Comparison of ENCODE assay signal across 8 cellular contexts in genomic region chr14:60090864-60091519, GRCh38. TPM values are rescaled to one million over a fixed set of nuclear protein-coding genes. Genes with fewer than 3 reads are reported as not detected.
DNase-seq lines count a peak whose midpoint lies in the region; ATAC-seq, FAIRE-seq and TF ChIP-seq lines count a peak whose summit lies in the region.

No MANE protein-coding gene starts in this region.

- H3K9me3 ChIP-seq in endothelial cell of umbilical vein (replicated peaks; ENCODE audit: control insufficient read depth, insufficient read depth, low read length) = no peaks in the 10 kb centered on the region
- no peaks in the 10 kb centered on the region for H3K9me3 ChIP-seq in mesenchymal stem cell (ENCODE audit: control insufficient read depth, low read length)
- no peaks in the 10 kb centered on the region for H3K9me3 ChIP-seq in thoracic aorta

- H2BK15ac ChIP-seq in mesenchymal stem cell (ENCODE audit: low read depth, poor library complexity, severe bottlenecking) = no peak overlapping the region

- peak overlapping the region; percentile 86 for H2BK120ac ChIP-seq in mesenchymal stem cell (ENCODE audit: low read depth, low read length)

- peaks cover 2% of the 10 kb centered on the region for H3K79me1 ChIP-seq in mesenchymal stem cell (replicated peaks; ENCODE audit: low read length, poor library complexity, severe bottlenecking)

- no peaks in the 10 kb centered on the region for H3K9me1 ChIP-seq in endothelial cell of umbilical vein (replicated peaks; ENCODE audit: control insufficient read depth, extremely low read depth, insufficient read depth, low read length)

- H3K9ac ChIP-seq in endothelial cell of umbilical vein (replicated peaks; ENCODE audit: extremely low read depth, insufficient read depth, low read length) (peak overlapping the region; percentile 98), mesenchymal stem cell (ENCODE audit: low read length) (peak overlapping the region; percentile 100)

- H2BK5ac ChIP-seq in mesenchymal stem cell (ENCODE audit: low read depth, low read length, poor library complexity, severe bottlenecking) = no peak overlapping the region

- peaks cover 37% of the 10 kb centered on the region for H3K79me2 ChIP-seq in endothelial cell of umbilical vein (ENCODE audit: control insufficient read depth, insufficient read depth, low read length)

- no peaks in the 10 kb centered on the region for H3K9me3 Mint-ChIP-seq in activated B cell treated with CpG ODN at 0.5 μM for 24 hours

- peak overlapping the region; percentile 59 for H4K91ac ChIP-seq in mesenchymal stem cell (ENCODE audit: low read length)

- BruUV-seq in endothelial cell of umbilical vein (replicated peaks; lab: Mats Ljungman, UMichigan) = no TSS peak

- POLR2A ChIA-PET in activated B cell treated with CpG ODN at 0.5 μM for 24 hours (lab: Charles Lee) = interaction anchor here (0.6 to 3.5 kb wide), 6 partner anchors 24 to 157 kb away, joined by 3 to 48 read pairs (median 6); partner anchors contain the start of genes DHRS7 and PPM1A
- POLR2A ChIA-PET in endothelial cell of umbilical vein (lab: Charles Lee) = interaction anchor here (0.6 kb wide), 1 partner anchor 472 kb away, joined by 5 read pairs; no protein-coding TSS in a partner anchor

- H3K4me1 ChIP-seq in endothelial cell of umbilical vein (ENCODE audit: control insufficient read depth, extremely low read depth, insufficient read depth, low read length) = peaks cover 25% of the 10 kb centered on the region
- peaks cover 3% of the 10 kb centered on the region for H3K4me1 ChIP-seq in mesenchymal stem cell (ENCODE audit: control insufficient read depth, insufficient read depth, low read depth, low read length)
- H3K4me1 ChIP-seq in thoracic aorta (ENCODE audit: control insufficient read depth in 1 of 2, low read depth in 2 of 2) = peaks cover 17 to 29% of the 10 kb centered on the region in 2 donors

- ATAC-seq in activated B cell treated with CpG ODN at 0.5 μM for 24 hours (ENCODE audit: low read depth) (no peak), thoracic aorta (ENCODE audit: insufficient number of reproducible peaks, low FRiP score, low read depth) (peak; percentile 1), GM21528 (IDR thresholded peaks at IDR 0.05; ENCODE audit: low FRiP score, unreplicated experiment) (no peak)

- peaks cover 10% of the 10 kb centered on the region for H3K36me3 Mint-ChIP-seq in activated B cell treated with CpG ODN at 0.5 μM for 24 hours (ENCODE audit: low read depth)

- TF ChIP-seq CTCF in activated B cell treated with CpG ODN at 0.5 μM for 24 hours (IDR thresholded peaks at IDR 0.05) = no peak
- no peak for TF ChIP-seq CTCF in endothelial cell of umbilical vein (IDR thresholded peaks at IDR 0.05; ENCODE audit: extremely low read depth in 1 of 2, insufficient read depth in 1 of 2, low read depth in 1 of 2, low read length in 2 of 2)
- no peak for TF ChIP-seq CTCF in thoracic aorta (IDR thresholded peaks at IDR 0.05)

- H4K20me1 ChIP-seq in endothelial cell of umbilical vein (replicated peaks; ENCODE audit: control insufficient read depth, extremely low read depth, insufficient read depth, low read length) = no peaks in the 10 kb centered on the region

- H3K4me1 Mint-ChIP-seq in activated B cell treated with CpG ODN at 0.5 μM for 24 hours = peaks cover 36% of the 10 kb centered on the region

- no peak for FAIRE-seq in endothelial cell of umbilical vein (lab: Jason Lieb, UNC)

- peak overlapping the region; percentile 96 for H3K27ac Mint-ChIP-seq in activated B cell treated with CpG ODN at 0.5 μM for 24 hours

- peak; percentile 37 to 50 for DNase-seq in NCI-H2081 (lab: John Stamatoyannopoulos, UW)
- DNase-seq in NCI-H2081 treated with DMSO at 0.1 percent for 48 hours (lab: John Stamatoyannopoulos, UW) = no peak
- peak; percentile 18 for DNase-seq in NCI-H1436 treated with DMSO at 0.1 percent for 48 hours (lab: John Stamatoyannopoulos, UW)
- DNase-seq in activated B cell treated with CpG ODN at 0.5 μM for 24 hours = no peak
- peak; percentile 67 for DNase-seq in endothelial cell of umbilical vein (ENCODE audit: low read depth, low spot score)
- DNase-seq in mesenchymal stem cell = peak; percentile 75
- DNase-seq in thoracic aorta (ENCODE audit: low spot score) = no peak

- H4K8ac ChIP-seq in mesenchymal stem cell (ENCODE audit: low read length) = peak overlapping the region; percentile 66

- TF ChIP-seq POLR2A in endothelial cell of umbilical vein (IDR thresholded peaks at IDR 0.05; ENCODE audit: low read depth, low read length) = no peak

- intact Hi-C loops in activated B cell treated with CpG ODN at 0.5 μM for 24 hours (cut with micrococcal nuclease) = loop anchor here (1.0 to 10.0 kb wide), 9 partner anchors 26 to 664 kb away; partner anchors contain the start of genes CCDC175, DHRS7 and PPM1A
- intact Hi-C loops in endothelial cell of umbilical vein (cut with micrococcal nuclease) = loop anchor here (1.0 to 5.0 kb wide), 4 partner anchors 61 to 609 kb away; partner anchors contain the start of genes DHRS7, JKAMP and L3HYPDH

- H3K27ac ChIP-seq in endothelial cell of umbilical vein (ENCODE audit: insufficient read depth, low read depth, low read length) (peak overlapping the region; percentile 93), mesenchymal stem cell (ENCODE audit: low read length, poor library complexity, severe bottlenecking) (peak overlapping the region; percentile 90), thoracic aorta (peak overlapping the region; percentile 90 to 98)

- peak overlapping the region in 1 of 2 experiments; percentile 73 for H3K18ac ChIP-seq in mesenchymal stem cell (ENCODE audit: low read depth in 1 of 2, low read length in 2 of 2)

- H2BK12ac ChIP-seq in mesenchymal stem cell (ENCODE audit: low read length in 2 of 2) = no peak overlapping the region

- H3K27me3 Mint-ChIP-seq in activated B cell treated with CpG ODN at 0.5 μM for 24 hours = no peaks in the 10 kb centered on the region

- H2AFZ ChIP-seq in endothelial cell of umbilical vein (ENCODE audit: low read depth, low read length) = peak overlapping the region; percentile 91
- H2AFZ ChIP-seq in mesenchymal stem cell (ENCODE audit: low read depth, low read length) = no peak overlapping the region

- H3K36me3 ChIP-seq in endothelial cell of umbilical vein (ENCODE audit: control insufficient read depth in 2 of 2, extremely low read depth in 1 of 2, insufficient read depth in 2 of 2, low read length in 2 of 2) (no peaks in the 10 kb centered on the region), mesenchymal stem cell (ENCODE audit: control insufficient read depth in 1 of 2, insufficient read depth in 2 of 2, low read depth in 1 of 2, low read length in 2 of 2) (no peaks in the 10 kb centered on the region), thoracic aorta (no peaks in the 10 kb centered on the region)

- CTCF ChIA-PET in activated B cell treated with CpG ODN at 0.5 μM for 24 hours (lab: Charles Lee) (interaction anchor here (1.2 kb wide), 1 partner anchor 92 kb away, joined by 3 read pairs; no protein-coding TSS in a partner anchor), endothelial cell of umbilical vein (lab: Charles Lee) (interaction anchor here (1.5 to 3.0 kb wide), 2 partner anchors 11 to 93 kb away, joined by 6 to 15 read pairs; no protein-coding TSS in a partner anchor)

- H3K27me3 ChIP-seq in endothelial cell of umbilical vein (ENCODE audit: control insufficient read depth in 2 of 2, insufficient read depth in 2 of 2, low read length in 2 of 2) = no peaks in the 10 kb centered on the region
- no peaks in the 10 kb centered on the region for H3K27me3 ChIP-seq in mesenchymal stem cell (ENCODE audit: control insufficient read depth in 1 of 2, insufficient read depth in 1 of 2, low read length in 2 of 2)
- H3K27me3 ChIP-seq in thoracic aorta (replicated peaks; ENCODE audit: insufficient read depth) = no peaks in the 10 kb centered on the region

- H2AK5ac ChIP-seq in mesenchymal stem cell (ENCODE audit: low read length, severe bottlenecking) = no peak overlapping the region

- dilution Hi-C loops in endothelial cell of umbilical vein (cut with MboI; ENCODE audit: extremely low pct_ligation_motif_present, low sequenced_read_pairs) = no loop called here

- no peak overlapping the region for H3K23ac ChIP-seq in mesenchymal stem cell (ENCODE audit: low read length in 2 of 2)

- H3K4me3 Mint-ChIP-seq in activated B cell treated with CpG ODN at 0.5 μM for 24 hours = peak overlapping the region; percentile 92

- WGBS in mesenchymal stem cell = 24% methylated on average over 10 of the region's 16 CpGs

- H3K4me2 ChIP-seq in endothelial cell of umbilical vein (ENCODE audit: insufficient read depth, low read length) (peak overlapping the region; percentile 91), mesenchymal stem cell (ENCODE audit: low read length, poor library complexity, severe bottlenecking) (peak overlapping the region; percentile 78)

- H3K4me3 ChIP-seq in endothelial cell of umbilical vein (replicated peaks in 1 of 3; ENCODE audit: insufficient read depth in 1 of 3, low read depth in 1 of 3, low read length in 3 of 3) (peak overlapping the region; percentile 68 to 86 (median 86)), mesenchymal stem cell (ENCODE audit: insufficient read depth in 1 of 2, low read depth in 1 of 2, low read length in 2 of 2) (peak overlapping the region; percentile 84 to 98), thoracic aorta (peak overlapping the region; percentile 95)

- no peak overlapping the region for H3K4ac ChIP-seq in mesenchymal stem cell (ENCODE audit: low read depth in 1 of 2, low read length in 2 of 2)

- H3K14ac ChIP-seq in mesenchymal stem cell (ENCODE audit: low read length in 2 of 2) = no peak overlapping the region

TF ChIP-seq in endothelial cell of umbilical vein, 7 proteins besides CTCF, POLR2A, EP300 and RAD21 (continues in another document):
- TF ChIP-seq MAX (IDR thresholded peaks at IDR 0.05; ENCODE audit: insufficient read depth, insufficient read length) (no peak), JUN (IDR thresholded peaks at IDR 0.05; ENCODE audit: borderline replicate concordance, insufficient read depth, insufficient read length, low read depth) (no peak), POLR2AphosphoS5 (IDR thresholded peaks at IDR 0.05; ENCODE audit: insufficient read depth, low read depth, low read length) (no peak)

RNA-seq across cellular contexts. Expression of gene PCNX4, which starts 0.7 kb away (rescaled TPM):
- 31.7 and 41.4 TPM in 2 replicates for total RNA-seq in activated B cell treated with CpG ODN at 0.5 μM for 24 hours
- total RNA-seq in endothelial cell of umbilical vein = 41.4 and 51.6 TPM in 2 replicates
- polyA plus RNA-seq in endothelial cell of umbilical vein = 21.8 and 35.5 TPM in 2 replicates
- 23.7 and 24.5 TPM in 2 replicates for polyA plus RNA-seq in endothelial cell of umbilical vein (2011; cell fraction: cytosol; rRNA removed)
- 68.7 and 77.7 TPM in 2 replicates for polyA plus RNA-seq in endothelial cell of umbilical vein (2011; cell fraction: nucleus; rRNA removed)
- 28.5 and 31.6 TPM in 2 replicates for polyA plus RNA-seq in endothelial cell of umbilical vein (2012)
- 116 and 145 TPM in 2 replicates for polyA minus RNA-seq in endothelial cell of umbilical vein
- polyA minus RNA-seq in endothelial cell of umbilical vein (2011; cell fraction: cytosol; rRNA and poly(A)+ RNA removed) = 28.0 TPM
- polyA minus RNA-seq in endothelial cell of umbilical vein (2011; cell fraction: nucleus; rRNA and poly(A)+ RNA removed) = 158 and 186 TPM in 2 replicates
- 95.7 TPM for polyA plus RNA-seq in mesenchymal stem cell (2013, experiment 1 of 2)
- polyA plus RNA-seq in mesenchymal stem cell (2013, experiment 2 of 2) = 101 TPM
- 10 to 100 TPM; 26.7 to 73.2 TPM for total RNA-seq in thoracic aorta

Comparison
In these comparisons a context has a peak if more than half of its experiments do, and no peak if none do; other contexts are left out.
1. DNase-seq: peak in NCI-H2081 (2 of 2), NCI-H1436 treated with DMSO at 0.1 percent for 48 hours (single experiment), endothelial cell of umbilical vein (single experiment) and mesenchymal stem cell (single experiment); none in NCI-H2081 treated with DMSO at 0.1 percent for 48 hours (single experiment), activated B cell treated with CpG ODN at 0.5 μM for 24 hours (single experiment) and thoracic aorta (single experiment).
2. Peak in every context shown above with its lines, with median percentiles within 50 percentile points of each other: H3K27ac ChIP-seq and H3K4me3 ChIP-seq.